In the genomic region with DNA sequence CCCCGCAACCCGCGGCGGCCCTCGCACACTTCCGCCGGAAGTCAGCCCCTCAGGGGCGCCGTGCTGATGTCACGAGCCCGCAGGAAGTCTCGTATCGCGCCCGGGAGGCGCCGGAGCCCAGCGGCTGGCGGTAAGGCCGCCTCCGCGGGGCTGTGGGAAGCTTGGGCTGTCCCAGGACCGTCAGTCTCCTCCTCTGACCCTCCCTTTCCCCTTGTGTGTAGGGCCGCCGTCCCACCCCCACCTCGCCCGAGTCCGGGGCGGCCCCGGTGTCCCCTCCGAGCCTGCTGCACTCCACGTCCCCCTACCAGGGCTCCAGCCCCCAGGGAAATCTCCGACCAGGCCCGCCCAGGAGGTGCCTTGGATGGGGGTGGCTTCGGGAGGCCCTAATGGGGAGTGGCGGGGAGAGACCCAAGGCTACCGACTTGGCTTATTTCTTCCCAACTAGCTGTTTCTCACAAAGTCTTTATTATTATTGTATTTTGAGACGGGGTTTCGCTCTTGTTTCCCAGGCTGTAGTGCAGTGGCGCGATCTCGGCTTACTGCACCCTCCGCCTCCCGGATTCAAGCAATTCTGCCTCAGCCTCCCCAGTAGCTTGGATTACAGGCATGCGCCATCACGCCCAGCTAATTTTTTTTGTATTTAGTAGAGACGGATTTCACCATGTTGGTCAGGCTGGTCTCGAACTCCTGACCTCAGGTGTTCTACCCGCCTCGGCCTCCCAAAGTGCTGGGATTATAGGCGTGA, we compare ENCODE assay signal across 1 cellular context.
A peak's percentile ranks its signal among the peaks of the same experiment; 100 is the strongest.
TF ChIP-seq lines count a peak whose summit lies in the region.

ZDHHC4 (plus strand) TSS at position 86 of the 745 bp plus-strand sequence. CDS start 3,108 bp downstream, outside the sequence.

TF ChIP-seq in HEK293, 187 proteins besides CTCF, POLR2A, EP300 and RAD21 (continued from another document and continues in another):
- TF ChIP-seq, protein P1, sequence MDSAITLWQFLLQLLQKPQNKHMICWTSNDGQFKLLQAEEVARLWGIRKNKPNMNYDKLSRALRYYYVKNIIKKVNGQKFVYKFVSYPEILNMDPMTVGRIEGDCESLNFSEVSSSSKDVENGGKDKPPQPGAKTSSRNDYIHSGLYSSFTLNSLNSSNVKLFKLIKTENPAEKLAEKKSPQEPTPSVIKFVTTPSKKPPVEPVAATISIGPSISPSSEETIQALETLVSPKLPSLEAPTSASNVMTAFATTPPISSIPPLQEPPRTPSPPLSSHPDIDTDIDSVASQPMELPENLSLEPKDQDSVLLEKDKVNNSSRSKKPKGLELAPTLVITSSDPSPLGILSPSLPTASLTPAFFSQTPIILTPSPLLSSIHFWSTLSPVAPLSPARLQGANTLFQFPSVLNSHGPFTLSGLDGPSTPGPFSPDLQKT (IDR thresholded peaks at IDR 0.05; ENCODE audit: borderline replicate concordance, low read depth, low read length), result no peak
- TF ChIP-seq ZNF16 (tag by site-specific recombination; IDR thresholded peaks at IDR 0.05; ENCODE audit: low read depth), result no peak
- peak; percentile 78 for TF ChIP-seq KLF16 (tag by site-specific recombination; IDR thresholded peaks at IDR 0.05)
- TF ChIP-seq ZNF76 (tag by site-specific recombination; IDR thresholded peaks at IDR 0.05; ENCODE audit: borderline replicate concordance, low read depth), result peak; percentile 46; the same call in 1 of the 2 replicates
- no peak for TF ChIP-seq ZNF140 (tag by site-specific recombination; IDR thresholded peaks at IDR 0.05)
- TF ChIP-seq ZNF266 (tag by site-specific recombination; IDR thresholded peaks at IDR 0.05; ENCODE audit: low read depth), result no peak
- TF ChIP-seq ZNF214 (tag by site-specific recombination; IDR thresholded peaks at IDR 0.05; ENCODE audit: borderline replicate concordance), result no peak
- no peak for TF ChIP-seq MZF1 (tag by site-specific recombination; IDR thresholded peaks at IDR 0.05; ENCODE audit: borderline replicate concordance)
- no peak for TF ChIP-seq ZNF148 (tag by site-specific recombination; IDR thresholded peaks at IDR 0.05; ENCODE audit: borderline replicate concordance)
- no peak for TF ChIP-seq ZNF433 (tag by site-specific recombination; IDR thresholded peaks at IDR 0.05; ENCODE audit: low read depth)
- TF ChIP-seq, protein P2, sequence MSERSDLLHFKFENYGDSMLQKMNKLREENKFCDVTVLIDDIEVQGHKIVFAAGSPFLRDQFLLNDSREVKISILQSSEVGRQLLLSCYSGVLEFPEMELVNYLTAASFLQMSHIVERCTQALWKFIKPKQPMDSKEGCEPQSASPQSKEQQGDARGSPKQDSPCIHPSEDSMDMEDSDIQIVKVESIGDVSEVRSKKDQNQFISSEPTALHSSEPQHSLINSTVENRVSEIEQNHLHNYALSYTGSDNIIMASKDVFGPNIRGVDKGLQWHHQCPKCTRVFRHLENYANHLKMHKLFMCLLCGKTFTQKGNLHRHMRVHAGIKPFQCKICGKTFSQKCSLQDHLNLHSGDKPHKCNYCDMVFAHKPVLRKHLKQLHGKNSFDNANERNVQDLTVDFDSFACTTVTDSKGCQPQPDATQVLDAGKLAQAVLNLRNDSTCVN (tag by site-specific recombination; optimal IDR thresholded peaks at IDR 0.05), result peak; percentile 69
- no peak for TF ChIP-seq ZNF138 (tag by site-specific recombination; IDR thresholded peaks at IDR 0.05; ENCODE audit: borderline replicate concordance)
- no peak for TF ChIP-seq ZBTB7A (tag by site-specific recombination; IDR thresholded peaks at IDR 0.05; ENCODE audit: low read depth)
- no peak for TF ChIP-seq GLI2 (tag by site-specific recombination; IDR thresholded peaks at IDR 0.05; ENCODE audit: borderline replicate concordance, low read depth)
- no peak for TF ChIP-seq ZNF223 (tag by site-specific recombination; IDR thresholded peaks at IDR 0.05)
- TF ChIP-seq ZNF777 (tag by site-specific recombination; IDR thresholded peaks at IDR 0.05; ENCODE audit: borderline replicate concordance), result no peak
- TF ChIP-seq ZSCAN4 (tag by site-specific recombination; IDR thresholded peaks at IDR 0.05), result 0 out of 2 replicates have a peak, but pooled peaks have one; percentile 16
- TF ChIP-seq HOXC10 (CRISPR knock-in tag; IDR thresholded peaks at IDR 0.05), result no peak
- 0 out of 2 replicates have a peak, but pooled peaks have one; percentile 27 for TF ChIP-seq ZNF394 (tag by site-specific recombination; IDR thresholded peaks at IDR 0.05; ENCODE audit: borderline replicate concordance)
- TF ChIP-seq PATZ1 (tag by site-specific recombination; IDR thresholded peaks at IDR 0.05), result peak; percentile 81
- TF ChIP-seq ZNF501 (tag by site-specific recombination; IDR thresholded peaks at IDR 0.05), result peak; percentile 90
- TF ChIP-seq ZNF423 (tag by site-specific recombination; IDR thresholded peaks at IDR 0.05), result peak; percentile 93
- TF ChIP-seq, protein P3, sequence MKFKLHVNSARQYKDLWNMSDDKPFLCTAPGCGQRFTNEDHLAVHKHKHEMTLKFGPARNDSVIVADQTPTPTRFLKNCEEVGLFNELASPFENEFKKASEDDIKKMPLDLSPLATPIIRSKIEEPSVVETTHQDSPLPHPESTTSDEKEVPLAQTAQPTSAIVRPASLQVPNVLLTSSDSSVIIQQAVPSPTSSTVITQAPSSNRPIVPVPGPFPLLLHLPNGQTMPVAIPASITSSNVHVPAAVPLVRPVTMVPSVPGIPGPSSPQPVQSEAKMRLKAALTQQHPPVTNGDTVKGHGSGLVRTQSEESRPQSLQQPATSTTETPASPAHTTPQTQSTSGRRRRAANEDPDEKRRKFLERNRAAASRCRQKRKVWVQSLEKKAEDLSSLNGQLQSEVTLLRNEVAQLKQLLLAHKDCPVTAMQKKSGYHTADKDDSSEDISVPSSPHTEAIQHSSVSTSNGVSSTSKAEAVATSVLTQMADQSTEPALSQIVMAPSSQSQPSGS (tag by site-specific recombination; IDR thresholded peaks at IDR 0.05; ENCODE audit: low read depth), result no peak
- TF ChIP-seq, protein P4, sequence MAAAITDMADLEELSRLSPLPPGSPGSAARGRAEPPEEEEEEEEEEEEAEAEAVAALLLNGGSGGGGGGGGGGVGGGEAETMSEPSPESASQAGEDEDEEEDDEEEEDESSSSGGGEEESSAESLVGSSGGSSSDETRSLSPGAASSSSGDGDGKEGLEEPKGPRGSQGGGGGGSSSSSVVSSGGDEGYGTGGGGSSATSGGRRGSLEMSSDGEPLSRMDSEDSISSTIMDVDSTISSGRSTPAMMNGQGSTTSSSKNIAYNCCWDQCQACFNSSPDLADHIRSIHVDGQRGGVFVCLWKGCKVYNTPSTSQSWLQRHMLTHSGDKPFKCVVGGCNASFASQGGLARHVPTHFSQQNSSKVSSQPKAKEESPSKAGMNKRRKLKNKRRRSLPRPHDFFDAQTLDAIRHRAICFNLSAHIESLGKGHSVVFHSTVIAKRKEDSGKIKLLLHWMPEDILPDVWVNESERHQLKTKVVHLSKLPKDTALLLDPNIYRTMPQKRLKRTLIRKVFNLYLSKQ (tag by site-specific recombination; IDR thresholded peaks at IDR 0.05; ENCODE audit: borderline replicate concordance), result no peak
- TF ChIP-seq ZNF558 (tag by site-specific recombination; IDR thresholded peaks at IDR 0.05), result no peak
- no peak for TF ChIP-seq ZBTB17 (tag by site-specific recombination; IDR thresholded peaks at IDR 0.05)
- TF ChIP-seq ZNF335 (tag by site-specific recombination; conservative IDR thresholded peaks at IDR 0.05), result peak; percentile 86
- TF ChIP-seq ZSCAN16 (tag by site-specific recombination; IDR thresholded peaks at IDR 0.05), result no peak
- TF ChIP-seq, protein P5, sequence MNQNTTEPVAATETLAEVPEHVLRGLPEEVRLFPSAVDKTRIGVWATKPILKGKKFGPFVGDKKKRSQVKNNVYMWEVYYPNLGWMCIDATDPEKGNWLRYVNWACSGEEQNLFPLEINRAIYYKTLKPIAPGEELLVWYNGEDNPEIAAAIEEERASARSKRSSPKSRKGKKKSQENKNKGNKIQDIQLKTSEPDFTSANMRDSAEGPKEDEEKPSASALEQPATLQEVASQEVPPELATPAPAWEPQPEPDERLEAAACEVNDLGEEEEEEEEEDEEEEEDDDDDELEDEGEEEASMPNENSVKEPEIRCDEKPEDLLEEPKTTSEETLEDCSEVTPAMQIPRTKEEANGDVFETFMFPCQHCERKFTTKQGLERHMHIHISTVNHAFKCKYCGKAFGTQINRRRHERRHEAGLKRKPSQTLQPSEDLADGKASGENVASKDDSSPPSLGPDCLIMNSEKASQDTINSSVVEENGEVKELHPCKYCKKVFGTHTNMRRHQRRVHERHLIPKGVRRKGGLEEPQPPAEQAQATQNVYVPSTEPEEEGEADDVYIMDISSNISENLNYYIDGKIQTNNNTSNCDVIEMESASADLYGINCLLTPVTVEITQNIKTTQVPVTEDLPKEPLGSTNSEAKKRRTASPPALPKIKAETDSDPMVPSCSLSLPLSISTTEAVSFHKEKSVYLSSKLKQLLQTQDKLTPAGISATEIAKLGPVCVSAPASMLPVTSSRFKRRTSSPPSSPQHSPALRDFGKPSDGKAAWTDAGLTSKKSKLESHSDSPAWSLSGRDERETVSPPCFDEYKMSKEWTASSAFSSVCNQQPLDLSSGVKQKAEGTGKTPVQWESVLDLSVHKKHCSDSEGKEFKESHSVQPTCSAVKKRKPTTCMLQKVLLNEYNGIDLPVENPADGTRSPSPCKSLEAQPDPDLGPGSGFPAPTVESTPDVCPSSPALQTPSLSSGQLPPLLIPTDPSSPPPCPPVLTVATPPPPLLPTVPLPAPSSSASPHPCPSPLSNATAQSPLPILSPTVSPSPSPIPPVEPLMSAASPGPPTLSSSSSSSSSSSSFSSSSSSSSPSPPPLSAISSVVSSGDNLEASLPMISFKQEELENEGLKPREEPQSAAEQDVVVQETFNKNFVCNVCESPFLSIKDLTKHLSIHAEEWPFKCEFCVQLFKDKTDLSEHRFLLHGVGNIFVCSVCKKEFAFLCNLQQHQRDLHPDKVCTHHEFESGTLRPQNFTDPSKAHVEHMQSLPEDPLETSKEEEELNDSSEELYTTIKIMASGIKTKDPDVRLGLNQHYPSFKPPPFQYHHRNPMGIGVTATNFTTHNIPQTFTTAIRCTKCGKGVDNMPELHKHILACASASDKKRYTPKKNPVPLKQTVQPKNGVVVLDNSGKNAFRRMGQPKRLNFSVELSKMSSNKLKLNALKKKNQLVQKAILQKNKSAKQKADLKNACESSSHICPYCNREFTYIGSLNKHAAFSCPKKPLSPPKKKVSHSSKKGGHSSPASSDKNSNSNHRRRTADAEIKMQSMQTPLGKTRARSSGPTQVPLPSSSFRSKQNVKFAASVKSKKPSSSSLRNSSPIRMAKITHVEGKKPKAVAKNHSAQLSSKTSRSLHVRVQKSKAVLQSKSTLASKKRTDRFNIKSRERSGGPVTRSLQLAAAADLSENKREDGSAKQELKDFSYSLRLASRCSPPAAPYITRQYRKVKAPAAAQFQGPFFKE (tag by site-specific recombination; IDR thresholded peaks at IDR 0.05; ENCODE audit: borderline replicate concordance), result no peak
- no peak for TF ChIP-seq ZNF174 (tag by site-specific recombination; IDR thresholded peaks at IDR 0.05)
